In genomic region chr19:50679177-50680125, GRCh38 we compare ENCODE assay signal across 1 cellular context.
TF ChIP-seq lines count a peak whose summit lies in the region.

No MANE protein-coding gene starts in this region.

TF ChIP-seq in HepG2, 621 proteins besides CTCF, POLR2A, EP300 and RAD21 (continued from another document and continues in another):
- TF ChIP-seq DR1 (CRISPR knock-in tag; IDR thresholded peaks at IDR 0.05) (no peak), NFE2L2 (IDR thresholded peaks at IDR 0.05; ENCODE audit: low read length) (no peak), ATF1 (CRISPR knock-in tag; IDR thresholded peaks at IDR 0.05) (peak; percentile 93), ATF7 (IDR thresholded peaks at IDR 0.05) (peak; percentile 98), ATF7 (CRISPR knock-in tag; IDR thresholded peaks at IDR 0.05) (no peak), RFXAP (CRISPR knock-in tag; IDR thresholded peaks at IDR 0.05; ENCODE audit: borderline replicate concordance) (peak; percentile 100), TFDP2 (CRISPR knock-in tag; IDR thresholded peaks at IDR 0.05) (peak; percentile 84), CAMTA2 (CRISPR knock-in tag; IDR thresholded peaks at IDR 0.05; ENCODE audit: borderline replicate concordance) (no peak), TBX2 (CRISPR knock-in tag; IDR thresholded peaks at IDR 0.05; ENCODE audit: borderline replicate concordance) (no peak), SATB2 (CRISPR knock-in tag; IDR thresholded peaks at IDR 0.05) (no peak), NFYC (CRISPR knock-in tag; IDR thresholded peaks at IDR 0.05) (peak; percentile 94), REST (IDR thresholded peaks at IDR 0.05; ENCODE audit: borderline replicate concordance in 1 of 2, low read depth in 1 of 2, low read length in 2 of 2) (no peak), ZNF558 (CRISPR knock-in tag; IDR thresholded peaks at IDR 0.05; ENCODE audit: borderline replicate concordance) (no peak), MAFK (conservative IDR thresholded peaks at IDR 0.05 in 1 of 2, IDR thresholded peaks at IDR 0.05 in 1 of 2; ENCODE audit: low read length in 2 of 2) (no peak), PAF1 (CRISPR knock-in tag; IDR thresholded peaks at IDR 0.05) (no peak), NFYB (CRISPR knock-in tag; IDR thresholded peaks at IDR 0.05) (peak; percentile 96), ZNF850 (CRISPR knock-in tag; conservative IDR thresholded peaks at IDR 0.05) (no peak), RFXANK (CRISPR knock-in tag; IDR thresholded peaks at IDR 0.05) (peak; percentile 100), SMC3 (IDR thresholded peaks at IDR 0.05; ENCODE audit: low read length) (no peak), ZNF12 (CRISPR knock-in tag; IDR thresholded peaks at IDR 0.05) (no peak), ZNF569 (CRISPR knock-in tag; IDR thresholded peaks at IDR 0.05; ENCODE audit: borderline replicate concordance) (no peak), SP4 (CRISPR knock-in tag; IDR thresholded peaks at IDR 0.05) (no peak), ZNF142 (CRISPR knock-in tag; IDR thresholded peaks at IDR 0.05) (no peak), PRDM4 (CRISPR knock-in tag; IDR thresholded peaks at IDR 0.05; ENCODE audit: borderline replicate concordance) (no peak), ZNF572 (CRISPR knock-in tag; IDR thresholded peaks at IDR 0.05) (no peak), SRY (CRISPR knock-in tag; IDR thresholded peaks at IDR 0.05) (no peak), ZNF180 (CRISPR knock-in tag; IDR thresholded peaks at IDR 0.05; ENCODE audit: borderline replicate concordance, low read depth) (no peak), RNF2 (conservative IDR thresholded peaks at IDR 0.05; ENCODE audit: low read depth) (0 out of 2 replicates have a peak, but pooled peaks have one; percentile 34), DNMT3B (CRISPR knock-in tag; conservative IDR thresholded peaks at IDR 0.05) (no peak), NKX3-1 (CRISPR knock-in tag; IDR thresholded peaks at IDR 0.05) (no peak), SMAD3 (CRISPR knock-in tag; IDR thresholded peaks at IDR 0.05) (no peak), E2F1 (CRISPR knock-in tag; IDR thresholded peaks at IDR 0.05) (no peak), SOX5 (CRISPR knock-in tag; IDR thresholded peaks at IDR 0.05; ENCODE audit: borderline replicate concordance) (no peak), ZNF276 (CRISPR knock-in tag; IDR thresholded peaks at IDR 0.05; ENCODE audit: low read depth) (no peak), NBN (conservative IDR thresholded peaks at IDR 0.05) (0 out of 2 replicates have a peak, but pooled peaks have one; percentile 59), TBX3 (IDR thresholded peaks at IDR 0.05; ENCODE audit: borderline replicate concordance) (no peak), ZNF780A (CRISPR knock-in tag; IDR thresholded peaks at IDR 0.05) (no peak), ZNF772 (CRISPR knock-in tag; IDR thresholded peaks at IDR 0.05) (no peak), GABPA (IDR thresholded peaks at IDR 0.05; ENCODE audit: low read depth, low read length) (no peak), GABPA (CRISPR knock-in tag; IDR thresholded peaks at IDR 0.05; ENCODE audit: low read depth) (no peak), TCF7 (IDR thresholded peaks at IDR 0.05; ENCODE audit: low read depth) (no peak), PCBP1 (IDR thresholded peaks at IDR 0.05; ENCODE audit: borderline replicate concordance, low read depth, low read length) (no peak), CREB1 (IDR thresholded peaks at IDR 0.05) (peak; percentile 99), CREB1 (CRISPR knock-in tag; IDR thresholded peaks at IDR 0.05) (peak; percentile 96), BHLHE40 (IDR thresholded peaks at IDR 0.05; ENCODE audit: low read length) (peak; percentile 61; the same call in 1 of the 2 replicates), MEIS1 (CRISPR knock-in tag; IDR thresholded peaks at IDR 0.05; ENCODE audit: borderline replicate concordance) (no peak), ZSCAN25 (CRISPR knock-in tag; IDR thresholded peaks at IDR 0.05) (no peak), ZNF747 (CRISPR knock-in tag; IDR thresholded peaks at IDR 0.05; ENCODE audit: borderline replicate concordance) (no peak), ZFP62 (CRISPR knock-in tag; IDR thresholded peaks at IDR 0.05) (no peak), ZNF432 (CRISPR knock-in tag; IDR thresholded peaks at IDR 0.05; ENCODE audit: borderline replicate concordance) (no peak), RFX5 (IDR thresholded peaks at IDR 0.05; ENCODE audit: low read depth, low read length) (peak; percentile 100), ETS1 (CRISPR knock-in tag; IDR thresholded peaks at IDR 0.05) (no peak), CCAR2 (optimal IDR thresholded peaks at IDR 0.05; ENCODE audit: low read depth, low read length) (no peak), POLR2G (IDR thresholded peaks at IDR 0.05; ENCODE audit: low read depth, low read length) (no peak), ISL2 (CRISPR knock-in tag; IDR thresholded peaks at IDR 0.05) (no peak), MAX (IDR thresholded peaks at IDR 0.05) (peak; percentile 64), HNRNPL (IDR thresholded peaks at IDR 0.05; ENCODE audit: low read depth, low read length) (peak; percentile 79; the same call in 1 of the 2 replicates), CREM (IDR thresholded peaks at IDR 0.05) (peak; percentile 92), CREM (CRISPR knock-in tag; IDR thresholded peaks at IDR 0.05) (no peak), MIER3 (CRISPR knock-in tag; IDR thresholded peaks at IDR 0.05; ENCODE audit: borderline replicate concordance) (no peak)
